12 cellular contexts compared by ENCODE assay signal in genomic region chr15:57496946-57497944, GRCh38.
DNase-seq lines count a peak whose midpoint lies in the region; ATAC-seq and TF ChIP-seq lines count a peak whose summit lies in the region.
"Had no signal": no experiment of that assay in that cellular context is flagged by ENCODE, and none has a peak within 500 bp of the region (broad histone marks: within the 10 kb centered on the region; RNA-seq: fewer than 3 reads in every experiment).

No MANE protein-coding gene starts in this region.

- TF ChIP-seq CTCF in BE2C (IDR thresholded peaks at IDR 0.05; ENCODE audit: low read depth, low read length) (no peak), lung (IDR thresholded peaks at IDR 0.05; ENCODE audit: control extremely low read depth, extremely low read depth) (no peak)

- H3K4me1 ChIP-seq in BE2C (no peaks in the 10 kb centered on the region), lung (ENCODE audit: control insufficient read depth in 2 of 2, insufficient read depth in 2 of 2, low read length in 2 of 2) (peaks cover 12 to 20% of the 10 kb centered on the region in 2 donors)

- peak overlapping the region in 1 of 2 donors; percentile 81 for H3K27ac ChIP-seq in lung (ENCODE audit: low read depth in 1 of 2, low read length in 1 of 2)

- H3K4me3 ChIP-seq in BE2C (ENCODE audit: low read depth, low read length) (no peak overlapping the region), lung (no peak overlapping the region)

- CTCF ChIA-PET in activated CD4-positive, alpha-beta T cell treated with anti-CD3 and anti-CD28 coated beads for 36 hours (lab: Charles Lee) = no interaction called here

- intact Hi-C loops in activated CD4-positive, alpha-beta T cell treated with anti-CD3 and anti-CD28 coated beads for 36 hours (cut with DNase I, micrococcal nuclease) = no loop called here

- H3K36me3 Mint-ChIP-seq in activated CD4-positive, alpha-beta T cell treated with anti-CD3 and anti-CD28 coated beads for 36 hours (ENCODE audit: low read depth) = no peaks in the 10 kb centered on the region
- H3K36me3 Mint-ChIP-seq: naive B cell; stimulated activated effector memory CD8-positive, alpha-beta T cell treated with anti-CD3 and anti-CD28 coated beads, Interleukin-12 subunit alpha, Interleukin-12 subunit beta, amount 100 ng/mL, for 72 hours had no signal

- no peak overlapping the region for H3K4me3 Mint-ChIP-seq in activated CD4-positive, alpha-beta T cell treated with anti-CD3 and anti-CD28 coated beads for 36 hours
- H3K4me3 Mint-ChIP-seq: naive B cell; stimulated activated effector memory CD8-positive, alpha-beta T cell treated with anti-CD3 and anti-CD28 coated beads, Interleukin-12 subunit alpha, Interleukin-12 subunit beta, amount 100 ng/mL, for 72 hours had no signal

- no peaks in the 10 kb centered on the region for H3K4me1 Mint-ChIP-seq in activated CD4-positive, alpha-beta T cell treated with anti-CD3 and anti-CD28 coated beads for 36 hours
- H3K4me1 Mint-ChIP-seq: stimulated activated effector memory CD8-positive, alpha-beta T cell treated with anti-CD3 and anti-CD28 coated beads, Interleukin-12 subunit alpha, Interleukin-12 subunit beta, amount 100 ng/mL, for 72 hours had no signal

- H3K27ac Mint-ChIP-seq in activated CD4-positive, alpha-beta T cell treated with anti-CD3 and anti-CD28 coated beads for 36 hours = no peak overlapping the region
- H3K27ac Mint-ChIP-seq: stimulated activated effector memory CD8-positive, alpha-beta T cell treated with anti-CD3 and anti-CD28 coated beads, Interleukin-12 subunit alpha, Interleukin-12 subunit beta, amount 100 ng/mL, for 72 hours had no signal

- no peaks in the 10 kb centered on the region for H3K27me3 ChIP-seq in BE2C
- no peaks in the 10 kb centered on the region for H3K27me3 ChIP-seq in lung (ENCODE audit: control insufficient read depth, insufficient read depth)

- 56 to 72% methylated on average over 16 of the region's 16 CpGs for WGBS in lung, 2 donors

- POLR2A ChIA-PET in activated CD4-positive, alpha-beta T cell treated with anti-CD3 and anti-CD28 coated beads for 36 hours (lab: Charles Lee) = no interaction called here

- no peaks in the 10 kb centered on the region for H3K27me3 Mint-ChIP-seq in activated CD4-positive, alpha-beta T cell treated with anti-CD3 and anti-CD28 coated beads for 36 hours
- H3K27me3 Mint-ChIP-seq: naive B cell had no signal

- H3K36me3 ChIP-seq in BE2C (no peaks in the 10 kb centered on the region), lung (ENCODE audit: control insufficient read depth in 2 of 2, insufficient read depth in 2 of 2, low read length in 2 of 2) (no peaks in the 10 kb centered on the region)

- ATAC-seq in lung (ENCODE audit: insufficient read depth, low FRiP score) (no peak), HG02678 (IDR thresholded peaks at IDR 0.05; ENCODE audit: unreplicated experiment) (no peak), GM21825 (IDR thresholded peaks at IDR 0.05; ENCODE audit: unreplicated experiment) (no peak)
- no peak for ATAC-seq in activated CD4-positive, alpha-beta T cell treated with anti-CD3 and anti-CD28 coated beads for 36 hours
- ATAC-seq: stimulated activated effector memory CD8-positive, alpha-beta T cell treated with anti-CD3 and anti-CD28 coated beads, Interleukin-12 subunit alpha, Interleukin-12 subunit beta, amount 100 ng/mL, for 72 hours had no signal

- H3K9me3 ChIP-seq in BE2C = no peaks in the 10 kb centered on the region
- H3K9me3 ChIP-seq in lung (ENCODE audit: control insufficient read depth in 2 of 2, insufficient read depth in 1 of 2, low read length in 1 of 2) = no peaks in the 10 kb centered on the region

- H3K9me3 Mint-ChIP-seq in activated CD4-positive, alpha-beta T cell treated with anti-CD3 and anti-CD28 coated beads for 36 hours (ENCODE audit: low read depth) = no peaks in the 10 kb centered on the region
- H3K9me3 Mint-ChIP-seq: naive B cell; stimulated activated effector memory CD8-positive, alpha-beta T cell treated with anti-CD3 and anti-CD28 coated beads, Interleukin-12 subunit alpha, Interleukin-12 subunit beta, amount 100 ng/mL, for 72 hours had no signal

- DNase-seq in BE2C (peak; percentile 28), NCI-H1417 (lab: John Stamatoyannopoulos, UW) (peak; percentile 26 to 97 (median 85)), SW480 (ENCODE audit: low spot score) (peak; percentile 84), lung (ENCODE audit: low spot score) (peak; percentile 51)
- DNase-seq in activated CD4-positive, alpha-beta T cell treated with anti-CD3 and anti-CD28 coated beads, Interleukin-2, amount 50 U/mL, for 48 hours = no peak
- DNase-seq in activated CD4-positive, alpha-beta T cell treated with anti-CD3 and anti-CD28 coated beads for 36 hours = no peak
- DNase-seq: amygdala, GOT3, naive B cell had no signal

Comparison
In these comparisons a context has a peak if more than half of its experiments do, and no peak if none do; other contexts are left out.
1. DNase-seq: peak in BE2C (single experiment), NCI-H1417 (3 of 3), SW480 (single experiment) and lung (single experiment); none in activated CD4-positive, alpha-beta T cell treated with anti-CD3 and anti-CD28 coated beads, Interleukin-2, amount 50 U/mL, for 48 hours (0 of 2) and activated CD4-positive, alpha-beta T cell treated with anti-CD3 and anti-CD28 coated beads for 36 hours (single experiment).